14 cellular contexts compared by ENCODE assay signal in genomic region chr9:31137151-31137849, GRCh38.
DNase-seq lines count a peak whose midpoint lies in the region; ATAC-seq, FAIRE-seq and TF ChIP-seq lines count a peak whose summit lies in the region.
"Had no signal": no experiment of that assay in that cellular context is flagged by ENCODE, and none has a peak within 500 bp of the region (broad histone marks: within the 10 kb centered on the region; RNA-seq: fewer than 3 reads in every experiment).

No MANE protein-coding gene starts in this region.

- DNase-seq in GM23248 = peak; percentile 79
- peak; percentile 95 for DNase-seq in RCC 7860 (ENCODE audit: low spot score)
- peak; percentile 86 for DNase-seq in epithelial cell of esophagus (ENCODE audit: low read depth)
- DNase-seq in non-pigmented ciliary epithelial cell (ENCODE audit: low read depth) = peak; percentile 91
- no peak for DNase-seq in NCI-H2227 treated with DMSO at 0.1 percent for 48 hours (lab: John Stamatoyannopoulos, UW)
- DNase-seq in tibial nerve (ENCODE audit: low spot score in 2 of 2) = no peak
- DNase-seq: activated CD8-positive, alpha-beta T cell treated with anti-CD3 and anti-CD28 coated beads, Interleukin-2, amount 10 ng/mL, durations not matched to agents 7 days and 5 days; DMS53; HCEC 1CT; NCI-H2171; SIG-M5 had no signal

- H3K27me3 ChIP-seq in GM23248 (replicated peaks; ENCODE audit: insufficient read depth) (no peaks in the 10 kb centered on the region), tibial nerve (no peaks in the 10 kb centered on the region)

- no peak for TF ChIP-seq EP300 in tibial nerve (IDR thresholded peaks at IDR 0.05)

- H3K9ac ChIP-seq in GM23248 = no peak overlapping the region

- H2AFZ ChIP-seq in GM23248 = no peak overlapping the region

- no peaks in the 10 kb centered on the region for H3K9me2 ChIP-seq in GM23248 (ENCODE audit: insufficient read depth)

- H3K79me2 ChIP-seq in GM23248 (ENCODE audit: insufficient read depth) = no peaks in the 10 kb centered on the region

- ATAC-seq in GM18858 (IDR thresholded peaks at IDR 0.05; ENCODE audit: unreplicated experiment) (no peak), GM18502 (IDR thresholded peaks at IDR 0.05; ENCODE audit: poor library complexity, unreplicated experiment) (no peak)
- ATAC-seq: activated CD8-positive, alpha-beta T cell treated with anti-CD3 and anti-CD28 coated beads, Interleukin-2, amount 10 ng/mL, durations not matched to agents 7 days and 5 days had no signal

- H3K4me2 ChIP-seq in GM23248 (ENCODE audit: unreplicated experiment) = peak overlapping the region; percentile 62

- in situ Hi-C loops in GM23248 (cut with MboI) = no loop called here

- no peaks in the 10 kb centered on the region for H3K36me3 ChIP-seq in GM23248 (ENCODE audit: low read depth)
- no peaks in the 10 kb centered on the region for H3K36me3 ChIP-seq in tibial nerve

- 12 to 15% methylated on average over 6 of the region's 6 CpGs for WGBS in GM23248 (ENCODE audit: low coverage in 1 of 2, low lambda C conversion rate in 2 of 2, missing lambda C conversion rate in 2 of 2), 2 experiments
- WGBS in tibial nerve, 2 donors = 46 to 52% methylated on average over 6 of the region's 6 CpGs

- H3K27ac ChIP-seq in GM23248 (0 out of 2 replicates have a peak overlapping the region, but pooled peaks have one; percentile 29), tibial nerve (no peak overlapping the region)

- H3K4me1 ChIP-seq in GM23248 (ENCODE audit: insufficient read depth) (peaks cover 12% of the 10 kb centered on the region; the same call in 1 of the 2 replicates), tibial nerve (no peaks in the 10 kb centered on the region)

- no peaks in the 10 kb centered on the region for H3K9me3 ChIP-seq in GM23248 (ENCODE audit: low read depth)
- no peaks in the 10 kb centered on the region for H3K9me3 ChIP-seq in tibial nerve

- H3F3A ChIP-seq in GM23248 (ENCODE audit: insufficient read depth) = peaks cover 10% of the 10 kb centered on the region

- TF ChIP-seq CTCF in epithelial cell of esophagus (IDR thresholded peaks at IDR 0.05; ENCODE audit: insufficient read depth, low read depth, low read length, missing control alignments) (no peak), tibial nerve (IDR thresholded peaks at IDR 0.05) (no peak)

- peak overlapping the region; percentile 19; the same call in 1 of the 2 replicates for H3K4me3 ChIP-seq in GM23248
- no peak overlapping the region for H3K4me3 ChIP-seq in epithelial cell of esophagus (ENCODE audit: low read length)
- H3K4me3 ChIP-seq in tibial nerve = no peak overlapping the region

- no peak for TF ChIP-seq POLR2A in tibial nerve (IDR thresholded peaks at IDR 0.05)

- no peaks in the 10 kb centered on the region for H4K20me1 ChIP-seq in GM23248 (ENCODE audit: insufficient read depth)

- FAIRE-seq in RCC 7860 (lab: Jason Lieb, UNC) = peak; percentile 99
- FAIRE-seq: frontal cortex had no signal

Comparison
In these comparisons a context has a peak if more than half of its experiments do, and no peak if none do; other contexts are left out.
1. DNase-seq: peak in GM23248 (single experiment), RCC 7860 (single experiment), epithelial cell of esophagus (single experiment) and non-pigmented ciliary epithelial cell (single experiment); none in NCI-H2227 treated with DMSO at 0.1 percent for 48 hours (single experiment) and tibial nerve (0 of 2).